In genomic region chr2:8148260-8148880, GRCh38 we compare ENCODE assay signal across 10 cellular contexts.
DNase-seq lines count a peak whose midpoint lies in the region; ATAC-seq and TF ChIP-seq lines count a peak whose summit lies in the region.
"Had no signal": no experiment of that assay in that cellular context is flagged by ENCODE, and none has a peak within 500 bp of the region (broad histone marks: within the 10 kb centered on the region; RNA-seq: fewer than 3 reads in every experiment).

No MANE protein-coding gene starts in this region.

- intact Hi-C loops in Panc1 (cut with micrococcal nuclease; ENCODE audit: unreplicated experiment) = no loop called here

- DNase-seq in BJ (ENCODE audit: low read depth) (peak; percentile 59), Panc1 (ENCODE audit: low read depth, low spot score) (peak; percentile 5), epithelial cell of esophagus (ENCODE audit: low read depth) (peak; percentile 36), myocyte (ENCODE audit: low read depth) (peak; percentile 64), NCI-H1105 treated with DMSO at 0.1 percent for 48 hours (lab: John Stamatoyannopoulos, UW) (no peak), activated gamma-delta T cell (lab: John Stamatoyannopoulos, UW) (no peak)
- no peak for DNase-seq in effector CD4-positive, alpha-beta T cell
- DNase-seq: WERI-Rb-1 had no signal

- TF ChIP-seq CTCF in BJ (IDR thresholded peaks at IDR 0.05; ENCODE audit: insufficient read depth, low read depth, low read length) (no peak), Panc1 (IDR thresholded peaks at IDR 0.05) (no peak), epithelial cell of esophagus (IDR thresholded peaks at IDR 0.05; ENCODE audit: insufficient read depth, low read depth, low read length, missing control alignments) (no peak)

- ATAC-seq in Panc1 (no peak), GM19395 (IDR thresholded peaks at IDR 0.05; ENCODE audit: unreplicated experiment) (no peak)
- ATAC-seq: sciatic nerve had no signal

- no peaks in the 10 kb centered on the region for H3K27me3 ChIP-seq in BJ (ENCODE audit: control insufficient read depth, insufficient read depth, low read length)
- H3K27me3 ChIP-seq in Panc1 (ENCODE audit: control insufficient read depth, insufficient read depth, low read length) = no peaks in the 10 kb centered on the region; the same call in 1 of the 2 replicates

- in situ Hi-C loops in Panc1 (cut with HindIII; ENCODE audit: low pct_unique_long_range_greater_than_20kb, low sequenced_read_pairs) = no loop called here

- POLR2A ChIA-PET in BJ (lab: Charles Lee) = interaction anchor here (0.6 kb wide), 1 partner anchor 23 kb away, joined by 3 read pairs; no protein-coding TSS in a partner anchor
- POLR2A ChIA-PET in Panc1 (lab: Charles Lee) = no interaction called here

- H3K36me3 ChIP-seq in BJ (ENCODE audit: control insufficient read depth, insufficient read depth, low read length) (no peaks in the 10 kb centered on the region), Panc1 (ENCODE audit: control insufficient read depth, insufficient read depth, low read length) (no peaks in the 10 kb centered on the region)
- H3K36me3 ChIP-seq: WERI-Rb-1 had no signal

- no TSS peak for BruUV-seq in Panc1 (replicated peaks; lab: Mats Ljungman, UMichigan)

- no peaks in the 10 kb centered on the region for H3K9me3 ChIP-seq in Panc1 (ENCODE audit: control insufficient read depth, insufficient read depth, low read depth, low read length)

- H3K4me1 ChIP-seq in Panc1 (ENCODE audit: control insufficient read depth, insufficient read depth, low read length) = no peaks in the 10 kb centered on the region

- CTCF ChIA-PET in BJ (lab: Yijun Ruan, JAX) (interaction anchor here (1.1 to 1.8 kb wide), 2 partner anchors 9 to 13 kb away, joined by 3 to 4 read pairs; no protein-coding TSS in a partner anchor), Panc1 (lab: Charles Lee) (no interaction called here)

- H3K27ac ChIP-seq in Panc1 (ENCODE audit: low read length) = no peak overlapping the region
- H3K27ac ChIP-seq: WERI-Rb-1 had no signal

- H3K4me3 ChIP-seq in BJ (ENCODE audit: low read depth, low read length) (no peak overlapping the region), Panc1 (ENCODE audit: low read depth in 2 of 2, low read length in 2 of 2) (no peak overlapping the region), epithelial cell of esophagus (ENCODE audit: low read length) (no peak overlapping the region)

Comparison
In these comparisons a context has a peak if more than half of its experiments do, and no peak if none do; other contexts are left out.
1. DNase-seq: peak in BJ (single experiment), Panc1 (single experiment), epithelial cell of esophagus (single experiment) and myocyte (single experiment); none in NCI-H1105 treated with DMSO at 0.1 percent for 48 hours (single experiment), effector CD4-positive, alpha-beta T cell (single experiment) and activated gamma-delta T cell (single experiment).